Comparison of ENCODE assay signal across 13 cellular contexts in the genomic region with DNA sequence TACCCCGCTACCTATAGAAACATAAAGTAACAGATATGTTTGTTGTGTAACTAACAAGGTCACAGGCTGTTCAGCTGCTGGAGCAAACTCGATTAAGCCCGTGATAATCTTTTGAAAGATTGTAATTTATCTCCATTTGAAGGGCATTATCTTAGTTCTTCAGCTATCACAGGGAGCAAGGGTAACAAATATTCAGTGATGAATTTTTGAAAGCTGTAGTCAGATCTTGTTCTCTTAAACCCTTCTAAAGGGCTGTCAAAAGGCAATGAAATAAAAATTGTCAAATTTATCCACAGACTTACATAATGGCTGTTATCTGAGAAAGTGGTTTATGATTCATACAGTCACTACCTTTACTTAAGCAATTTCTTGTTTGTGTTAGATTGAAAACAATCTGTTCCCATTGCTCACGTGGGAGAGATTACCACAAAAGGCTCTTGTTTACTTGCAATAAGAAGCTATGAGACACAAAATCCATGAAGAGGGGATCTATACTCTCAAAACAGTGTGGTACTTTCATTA.
A peak's percentile ranks its signal among the peaks of the same experiment; 100 is the strongest.
DNase-seq lines count a peak whose midpoint lies in the region; ATAC-seq and FAIRE-seq lines count a peak whose summit lies in the region.
"Had no signal": no experiment of that assay in that cellular context is flagged by ENCODE, and none has a peak within 500 bp of the region (broad histone marks: within the 10 kb centered on the region; RNA-seq: fewer than 3 reads in every experiment).

No MANE protein-coding gene starts in this region.

- no peak for ATAC-seq in GM18519 (IDR thresholded peaks at IDR 0.05; ENCODE audit: low FRiP score, unreplicated experiment)
- ATAC-seq in GM21825 (IDR thresholded peaks at IDR 0.05; ENCODE audit: unreplicated experiment): no peak
- no peak for ATAC-seq in GM21717 (IDR thresholded peaks at IDR 0.05; ENCODE audit: unreplicated experiment)
- ATAC-seq: naive thymus-derived CD8-positive, alpha-beta T cell; T-cell had no signal

- H3K27me3 ChIP-seq in adipocyte (replicated peaks; ENCODE audit: control insufficient read depth, insufficient read depth, low read length): no peaks in the 10 kb centered on the region

- no peaks in the 10 kb centered on the region for H3K9me3 ChIP-seq in adipocyte (ENCODE audit: control insufficient read depth, low read length)

- peaks cover 24% of the 10 kb centered on the region for H3K4me1 ChIP-seq in adipocyte (ENCODE audit: control insufficient read depth, insufficient read depth, low read length)

- peak overlapping the region; percentile 42 for H3K4me3 ChIP-seq in adipocyte (ENCODE audit: low read length)

- DNase-seq in NCI-H524 (lab: John Stamatoyannopoulos, UW) (peak; percentile 29 to 65), NCI-H524 treated with DMSO at 0.1 percent for 48 hours (lab: John Stamatoyannopoulos, UW) (no peak), adipocyte (ENCODE audit: low read depth) (peak; percentile 78), urothelium cell line (ENCODE audit: low spot score) (peak; percentile 8)
- DNase-seq: AML-193; naive thymus-derived CD8-positive, alpha-beta T cell had no signal

- FAIRE-seq in islet of Langerhans (lab: Jason Lieb, UNC): peak; percentile 92
- FAIRE-seq in urothelium cell line (lab: Jason Lieb, UNC): no peak
- FAIRE-seq: endometrium had no signal

- H3K36me3 ChIP-seq in adipocyte (ENCODE audit: control insufficient read depth, insufficient read depth, low read length, severe bottlenecking): no peaks in the 10 kb centered on the region

- no peak overlapping the region for H3K9ac ChIP-seq in adipocyte (ENCODE audit: low read length)
- H3K9ac ChIP-seq: KMS-11 had no signal
